15 cellular contexts compared by ENCODE assay signal in genomic region chr14:74270382-74271177, GRCh38. TPM values are rescaled to one million over a fixed set of nuclear protein-coding genes. Genes with fewer than 3 reads are reported as not detected.
DNase-seq lines count a peak whose midpoint lies in the region; TF ChIP-seq lines count a peak whose summit lies in the region.
"Not testable (repeated sequence)": the region's sequence is repeated elsewhere in the genome, so short reads cannot be mapped to it uniquely, and the experiment has no call there.
"Had no signal": no experiment of that assay in that cellular context is flagged by ENCODE, and none has a peak within 500 bp of the region (broad histone marks: within the 10 kb centered on the region; RNA-seq: fewer than 3 reads in every experiment).

No MANE protein-coding gene starts in this region.

- H3K9me3 Mint-ChIP-seq in neural progenitor cell = not testable (repeated sequence)

- H3K9ac ChIP-seq in neural progenitor cell = not testable (repeated sequence)

- not testable (repeated sequence) for H3K9me3 ChIP-seq in neural progenitor cell (ENCODE audit: low read depth)

- H3K27me3 Mint-ChIP-seq in neural progenitor cell (ENCODE audit: insufficient read depth, low read depth) = not testable (repeated sequence)

- H3K4me3 Mint-ChIP-seq in neural progenitor cell = not testable (repeated sequence)

- not testable (repeated sequence) for H4K20me1 ChIP-seq in neural progenitor cell (ENCODE audit: low read depth)

- not testable (repeated sequence) for H3K4me2 ChIP-seq in neural progenitor cell

- not testable (repeated sequence) for H3K79me2 ChIP-seq in neural progenitor cell (ENCODE audit: low read depth)

- H3K27ac ChIP-seq in angular gyrus (ENCODE audit: low read depth, low read length) = peak overlapping the region; percentile 75
- H3K27ac ChIP-seq in neural progenitor cell = not testable (repeated sequence)
- peak overlapping the region; percentile 75 for H3K27ac ChIP-seq in temporal lobe (ENCODE audit: low read depth, low read length)

- H3F3A ChIP-seq in neural progenitor cell (ENCODE audit: low read depth) = peaks cover 14% of the 10 kb centered on the region

- H3K36me3 ChIP-seq in neural progenitor cell = not testable (repeated sequence)

- H3K4me1 ChIP-seq in neural progenitor cell = not testable (repeated sequence)

- H3K36me3 Mint-ChIP-seq in neural progenitor cell = not testable (repeated sequence)

- H3K4me3 ChIP-seq in neural progenitor cell = not testable (repeated sequence)

- H3K27me3 ChIP-seq in neural progenitor cell = not testable (repeated sequence)

- not testable (repeated sequence) for H3K27ac Mint-ChIP-seq in neural progenitor cell

- peaks cover 17% of the 10 kb centered on the region for H3K4me1 Mint-ChIP-seq in neural progenitor cell

- in situ Hi-C loops in Caki2 (cut with HindIII; ENCODE audit: low pct_unique_long_range_greater_than_20kb, low sequenced_read_pairs) = not testable (repeated sequence)

- DNase-seq in Caki2 (ENCODE audit: low read depth) (peak; percentile 18), HT1080 (ENCODE audit: low read depth) (peak; percentile 93), RPMI7951 (ENCODE audit: low read depth) (peak; percentile 77), dermis blood vessel endothelial cell (peak; percentile 39), foreskin melanocyte (peak; percentile 86), neural progenitor cell (ENCODE audit: low spot score) (peak; percentile 48)

- not testable (repeated sequence) for H2AFZ ChIP-seq in neural progenitor cell (replicated peaks)

- not testable (repeated sequence) for TF ChIP-seq CTCF in neural progenitor cell (IDR thresholded peaks at IDR 0.05)

RNA-seq across cellular contexts. Expression of gene VSX2, which starts 31.3 kb away (rescaled TPM):
- total RNA-seq in Caki2 (2014; rRNA removed; shearing (Covaris generic); ENCODE audit: low replicate concordance) = not detected in 2 replicates
- not detected in 2 replicates for total RNA-seq in HT1080 (2014; rRNA removed; shearing (Covaris generic))
- not detected in 2 replicates for polyA plus RNA-seq in HT1080 (2015; cell fraction: cytosol; rRNA removed)
- not detected in 2 replicates for polyA plus RNA-seq in HT1080 (2015; cell fraction: nucleus; rRNA removed)
- not detected in 2 replicates for total RNA-seq in RPMI7951 (2014; rRNA removed; shearing (Covaris generic))
- total RNA-seq in dermis blood vessel endothelial cell (not detected in 2 replicates), neural progenitor cell (ENCODE audit: low replicate concordance) (0.51 and 1.3 TPM in 2 replicates), temporal lobe (not detected)
- total RNA-seq: cardiac muscle cell; gastroesophageal sphincter; left ventricle myocardium superior; pancreas; smooth muscle cell; T-helper 2 cell treated with Interferon-gamma antibody and Interleukin-4, amounts not matched to agents 100 ng/mL and 5 ng/mL, for 36 hours; uterus had no signal
- polyA plus RNA-seq: cardiac muscle cell, pancreas, smooth muscle cell had no signal

RNA-seq across cellular contexts. Expression of gene ABCD4, which starts 32.2 kb away (rescaled TPM):
- total RNA-seq in Caki2 (2014; rRNA removed; shearing (Covaris generic); ENCODE audit: low replicate concordance) = 29.9 and 31.2 TPM in 2 replicates
- 22.9 and 25.3 TPM in 2 replicates for total RNA-seq in HT1080 (2014; rRNA removed; shearing (Covaris generic))
- 20.3 and 22.5 TPM in 2 replicates for polyA plus RNA-seq in HT1080 (2015; cell fraction: cytosol; rRNA removed)
- polyA plus RNA-seq in HT1080 (2015; cell fraction: nucleus; rRNA removed) = 104 TPM in 2 replicates
- 15.0 and 15.2 TPM in 2 replicates for total RNA-seq in RPMI7951 (2014; rRNA removed; shearing (Covaris generic))
- 68.3 and 69.4 TPM in 2 replicates for total RNA-seq in dermis blood vessel endothelial cell
- 66.6 and 110 TPM in 2 replicates for total RNA-seq in neural progenitor cell (ENCODE audit: low replicate concordance)
- total RNA-seq in temporal lobe = 24.8 TPM

Comparison
In these comparisons a context has a peak if more than half of its experiments do, and no peak if none do; other contexts are left out.
1. DNase-seq: peak in every context shown above with its lines; median percentile 93 in HT1080; 86 in foreskin melanocyte; 77 in RPMI7951; 48 in neural progenitor cell; 39 in dermis blood vessel endothelial cell; 18 in Caki2.